In genomic region chr6:30259140-30260035, GRCh38 we compare ENCODE assay signal across 1 cellular context.
TF ChIP-seq lines count a peak whose summit lies in the region.

No MANE protein-coding gene starts in this region.

TF ChIP-seq in HEK293, 187 proteins besides CTCF, POLR2A, EP300 and RAD21 (continued from another document):
- no peak for TF ChIP-seq REST (tag by site-specific recombination; IDR thresholded peaks at IDR 0.05)
- no peak for TF ChIP-seq ZBTB6 (tag by site-specific recombination; IDR thresholded peaks at IDR 0.05)
- no peak for TF ChIP-seq ZNF114 (tag by site-specific recombination; IDR thresholded peaks at IDR 0.05)
- TF ChIP-seq ZNF548 (tag by site-specific recombination; IDR thresholded peaks at IDR 0.05), result no peak
- TF ChIP-seq, protein P1, sequence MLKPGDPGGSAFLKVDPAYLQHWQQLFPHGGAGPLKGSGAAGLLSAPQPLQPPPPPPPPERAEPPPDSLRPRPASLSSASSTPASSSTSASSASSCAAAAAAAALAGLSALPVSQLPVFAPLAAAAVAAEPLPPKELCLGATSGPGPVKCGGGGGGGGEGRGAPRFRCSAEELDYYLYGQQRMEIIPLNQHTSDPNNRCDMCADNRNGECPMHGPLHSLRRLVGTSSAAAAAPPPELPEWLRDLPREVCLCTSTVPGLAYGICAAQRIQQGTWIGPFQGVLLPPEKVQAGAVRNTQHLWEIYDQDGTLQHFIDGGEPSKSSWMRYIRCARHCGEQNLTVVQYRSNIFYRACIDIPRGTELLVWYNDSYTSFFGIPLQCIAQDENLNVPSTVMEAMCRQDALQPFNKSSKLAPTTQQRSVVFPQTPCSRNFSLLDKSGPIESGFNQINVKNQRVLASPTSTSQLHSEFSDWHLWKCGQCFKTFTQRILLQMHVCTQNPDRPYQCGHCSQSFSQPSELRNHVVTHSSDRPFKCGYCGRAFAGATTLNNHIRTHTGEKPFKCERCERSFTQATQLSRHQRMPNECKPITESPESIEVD (tag by site-specific recombination; IDR thresholded peaks at IDR 0.05), result no peak
- no peak for TF ChIP-seq ZNF585B (tag by site-specific recombination; IDR thresholded peaks at IDR 0.05)
- no peak for TF ChIP-seq ZNF544 (tag by site-specific recombination; IDR thresholded peaks at IDR 0.05)
- no peak for TF ChIP-seq ZNF558 (tag by site-specific recombination; IDR thresholded peaks at IDR 0.05)
- TF ChIP-seq ZNF600 (tag by site-specific recombination; IDR thresholded peaks at IDR 0.05), result peak; percentile 47; the same call in 1 of the 2 replicates
- no peak for TF ChIP-seq HIC1 (tag by site-specific recombination; IDR thresholded peaks at IDR 0.05)
- TF ChIP-seq PBX3 (CRISPR knock-in tag; IDR thresholded peaks at IDR 0.05), result peak; percentile 78
- no peak for TF ChIP-seq ZNF48 (tag by site-specific recombination; IDR thresholded peaks at IDR 0.05)
- TF ChIP-seq ZNF624 (tag by site-specific recombination; IDR thresholded peaks at IDR 0.05), result no peak
- TF ChIP-seq ZSCAN23 (tag by site-specific recombination; IDR thresholded peaks at IDR 0.05), result no peak
- TF ChIP-seq ZNF580 (tag by site-specific recombination; IDR thresholded peaks at IDR 0.05), result no peak
- TF ChIP-seq ZNF132 (tag by site-specific recombination; IDR thresholded peaks at IDR 0.05; ENCODE audit: borderline replicate concordance), result no peak
- TF ChIP-seq, protein P2, sequence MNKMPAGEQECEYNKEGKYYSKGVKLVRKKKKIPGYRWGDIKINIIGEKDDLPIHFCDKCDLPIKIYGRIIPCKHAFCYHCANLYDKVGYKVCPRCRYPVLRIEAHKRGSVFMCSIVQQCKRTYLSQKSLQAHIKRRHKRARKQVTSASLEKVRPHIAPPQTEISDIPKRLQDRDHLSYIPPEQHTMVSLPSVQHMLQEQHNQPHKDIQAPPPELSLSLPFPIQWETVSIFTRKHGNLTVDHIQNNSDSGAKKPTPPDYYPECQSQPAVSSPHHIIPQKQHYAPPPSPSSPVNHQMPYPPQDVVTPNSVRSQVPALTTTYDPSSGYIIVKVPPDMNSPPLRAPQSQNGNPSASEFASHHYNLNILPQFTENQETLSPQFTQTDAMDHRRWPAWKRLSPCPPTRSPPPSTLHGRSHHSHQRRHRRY (tag by site-specific recombination; IDR thresholded peaks at IDR 0.05), result no peak
- no peak for TF ChIP-seq ZNF175 (tag by site-specific recombination; IDR thresholded peaks at IDR 0.05)
- no peak for TF ChIP-seq RBAK (tag by site-specific recombination; IDR thresholded peaks at IDR 0.05)
- no peak for TF ChIP-seq ZFP37 (tag by site-specific recombination; IDR thresholded peaks at IDR 0.05)
- TF ChIP-seq ZNF394 (tag by site-specific recombination; IDR thresholded peaks at IDR 0.05; ENCODE audit: borderline replicate concordance), result peak; percentile 40; the same call in 1 of the 2 replicates
- TF ChIP-seq ZNF366 (tag by site-specific recombination; conservative IDR thresholded peaks at IDR 0.05), result no peak
- TF ChIP-seq, protein P3, sequence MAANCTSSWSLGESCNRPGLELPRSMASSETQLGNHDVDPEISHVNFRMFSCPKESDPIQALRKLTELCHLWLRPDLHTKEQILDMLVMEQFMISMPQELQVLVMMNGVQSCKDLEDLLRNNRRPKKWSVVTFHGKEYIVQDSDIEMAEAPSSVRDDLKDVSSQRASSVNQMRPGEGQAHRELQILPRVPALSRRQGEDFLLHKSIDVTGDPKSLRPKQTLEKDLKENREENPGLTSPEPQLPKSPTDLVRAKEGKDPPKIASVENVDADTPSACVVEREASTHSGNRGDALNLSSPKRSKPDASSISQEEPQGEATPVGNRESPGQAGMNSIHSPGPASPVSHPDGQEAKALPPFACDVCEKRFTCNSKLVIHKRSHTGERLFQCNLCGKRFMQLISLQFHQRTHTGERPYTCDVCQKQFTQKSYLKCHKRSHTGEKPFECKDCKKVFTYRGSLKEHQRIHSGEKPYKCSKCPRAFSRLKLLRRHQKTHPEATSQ (tag by site-specific recombination; IDR thresholded peaks at IDR 0.05), result no peak
- TF ChIP-seq YY1 (tag by site-specific recombination; IDR thresholded peaks at IDR 0.05), result no peak
- no peak for TF ChIP-seq ZNF148 (tag by site-specific recombination; IDR thresholded peaks at IDR 0.05; ENCODE audit: borderline replicate concordance)
- TF ChIP-seq ZNF701 (tag by site-specific recombination; IDR thresholded peaks at IDR 0.05), result no peak
- TF ChIP-seq KLF16 (tag by site-specific recombination; IDR thresholded peaks at IDR 0.05), result no peak
- no peak for TF ChIP-seq ZNF24 (tag by site-specific recombination; IDR thresholded peaks at IDR 0.05)
- no peak for TF ChIP-seq ZNF76 (tag by site-specific recombination; IDR thresholded peaks at IDR 0.05; ENCODE audit: borderline replicate concordance, low read depth)
